Comparison of ENCODE assay signal across 15 cellular contexts in the genomic region with DNA sequence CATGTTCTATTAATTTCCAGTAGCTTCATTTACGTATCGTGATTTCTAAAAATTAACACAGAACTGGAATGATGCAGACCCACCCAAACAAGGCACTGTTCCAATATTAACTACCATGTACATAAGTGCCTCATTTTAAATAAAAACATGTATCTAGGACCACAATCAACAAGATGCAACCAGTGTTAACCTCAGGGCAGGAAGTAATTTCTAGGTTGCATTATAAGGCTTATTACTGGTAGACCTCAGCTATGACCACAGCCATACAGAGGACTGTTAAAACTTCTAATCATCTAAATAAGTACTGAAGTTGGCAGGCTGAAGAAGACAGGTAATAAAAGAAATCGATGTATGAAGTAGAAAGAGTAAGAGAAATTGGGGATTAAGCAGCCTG.
DNase-seq lines count a peak whose midpoint lies in the region; ATAC-seq and TF ChIP-seq lines count a peak whose summit lies in the region.
"Had no signal": no experiment of that assay in that cellular context is flagged by ENCODE, and none has a peak within 500 bp of the region (broad histone marks: within the 10 kb centered on the region; RNA-seq: fewer than 3 reads in every experiment).

No MANE protein-coding gene starts in this region.

- no peak overlapping the region for H3K27ac ChIP-seq in CD8-positive, alpha-beta memory T cell (ENCODE audit: low read depth, low read length)
- peak overlapping the region; percentile 71 to 86 (median 79) for H3K27ac ChIP-seq in tibial nerve
- H3K27ac ChIP-seq: HL-60 had no signal

- WGBS in tibial nerve, 2 donors = 61 to 72% methylated on average over 3 of the region's 3 CpGs

- peak overlapping the region in 6 of 7 donors; percentile 1 to 57 (median 37) for H3K4me3 Mint-ChIP-seq in CD8-positive, alpha-beta memory T cell
- peak overlapping the region; percentile 36 for H3K4me3 Mint-ChIP-seq in central memory CD8-positive, alpha-beta T cell
- H3K4me3 Mint-ChIP-seq in natural killer cell = peak overlapping the region; percentile 67
- H3K4me3 Mint-ChIP-seq: B cell; CD4-positive, alpha-beta T cell had no signal

- H3K27me3 Mint-ChIP-seq in CD8-positive, alpha-beta memory T cell = no peaks in the 10 kb centered on the region
- no peaks in the 10 kb centered on the region for H3K27me3 Mint-ChIP-seq in central memory CD8-positive, alpha-beta T cell
- H3K27me3 Mint-ChIP-seq in natural killer cell (ENCODE audit: low read depth in 2 of 2) = peaks cover 0 to 18% of the 10 kb centered on the region in 2 donors
- H3K27me3 Mint-ChIP-seq: B cell; CD4-positive, alpha-beta T cell had no signal

- CTCF ChIA-PET in CD8-positive, alpha-beta memory T cell (lab: Charles Lee) = no interaction called here

- no peak overlapping the region for H3K4me3 ChIP-seq in CD8-positive, alpha-beta memory T cell (ENCODE audit: low read length)
- H3K4me3 ChIP-seq in tibial nerve = no peak overlapping the region
- H3K4me3 ChIP-seq: HAP-1 had no signal

- H3K27ac Mint-ChIP-seq in CD8-positive, alpha-beta memory T cell = peak overlapping the region in 5 of 8 donors; percentile 31 to 73 (median 55)
- no peak overlapping the region for H3K27ac Mint-ChIP-seq in central memory CD8-positive, alpha-beta T cell (ENCODE audit: low read depth)
- peak overlapping the region; percentile 73 to 83 for H3K27ac Mint-ChIP-seq in natural killer cell
- H3K27ac Mint-ChIP-seq: B cell; CD4-positive, alpha-beta T cell had no signal

- peaks cover 28% of the 10 kb centered on the region for H3K36me3 ChIP-seq in CD8-positive, alpha-beta memory T cell (ENCODE audit: insufficient read depth, low read length)
- H3K36me3 ChIP-seq in tibial nerve = peaks cover 2 to 85% (median 7%) of the 10 kb centered on the region in 3 donors
- H3K36me3 ChIP-seq: HAP-1 had no signal

- POLR2A ChIA-PET in CD8-positive, alpha-beta memory T cell (lab: Charles Lee) = no interaction called here

- TF ChIP-seq CTCF in natural killer cell (IDR thresholded peaks at IDR 0.05) (no peak), tibial nerve (IDR thresholded peaks at IDR 0.05) (no peak)

- peak; percentile 87 for ATAC-seq in central memory CD8-positive, alpha-beta T cell (replicated peaks; ENCODE audit: extremely low read depth, poor library complexity, severe bottlenecking)
- ATAC-seq in natural killer cell = peak; percentile 72 to 79 (median 76)
- ATAC-seq in GM18517 (IDR thresholded peaks at IDR 0.05; ENCODE audit: unreplicated experiment) = no peak
- ATAC-seq in HG03039 (IDR thresholded peaks at IDR 0.05; ENCODE audit: unreplicated experiment) = no peak

- no peaks in the 10 kb centered on the region for H3K9me3 Mint-ChIP-seq in CD8-positive, alpha-beta memory T cell
- H3K9me3 Mint-ChIP-seq in central memory CD8-positive, alpha-beta T cell = no peaks in the 10 kb centered on the region
- no peaks in the 10 kb centered on the region for H3K9me3 Mint-ChIP-seq in natural killer cell
- H3K9me3 Mint-ChIP-seq: CD4-positive, alpha-beta T cell had no signal

- H3K4me1 Mint-ChIP-seq in CD8-positive, alpha-beta memory T cell = peaks cover 14 to 25% (median 20%) of the 10 kb centered on the region in 3 donors
- peaks cover 21% of the 10 kb centered on the region for H3K4me1 Mint-ChIP-seq in central memory CD8-positive, alpha-beta T cell
- peaks cover 35 to 49% of the 10 kb centered on the region in 2 donors for H3K4me1 Mint-ChIP-seq in natural killer cell
- H3K4me1 Mint-ChIP-seq: B cell had no signal

- intact Hi-C loops in natural killer cell (cut with micrococcal nuclease) = loop anchor here (1.0 to 5.0 kb wide), 2 partner anchors 40 to 224 kb away; no protein-coding TSS in a partner anchor

- H3K9me3 ChIP-seq in CD8-positive, alpha-beta memory T cell (ENCODE audit: low read length) = no peaks in the 10 kb centered on the region
- no peaks in the 10 kb centered on the region for H3K9me3 ChIP-seq in tibial nerve
- H3K9me3 ChIP-seq: HAP-1 had no signal

- peaks cover 24 to 93% (median 27%) of the 10 kb centered on the region in 3 donors for H3K36me3 Mint-ChIP-seq in CD8-positive, alpha-beta memory T cell
- H3K36me3 Mint-ChIP-seq in central memory CD8-positive, alpha-beta T cell (ENCODE audit: insufficient read depth) = peaks cover 34% of the 10 kb centered on the region
- H3K36me3 Mint-ChIP-seq in natural killer cell = peaks cover 20% of the 10 kb centered on the region

- H3K4me1 ChIP-seq in CD8-positive, alpha-beta memory T cell (ENCODE audit: insufficient read depth, low read length) = no peaks in the 10 kb centered on the region
- H3K4me1 ChIP-seq in tibial nerve = peaks cover 0 to 31% (median 0%) of the 10 kb centered on the region in 4 donors
- H3K4me1 ChIP-seq: HAP-1 had no signal

- no peaks in the 10 kb centered on the region for H3K27me3 ChIP-seq in CD8-positive, alpha-beta memory T cell (ENCODE audit: insufficient read depth, low read length, poor library complexity, severe bottlenecking)
- no peaks in the 10 kb centered on the region for H3K27me3 ChIP-seq in tibial nerve

- TF ChIP-seq POLR2A in tibial nerve (IDR thresholded peaks at IDR 0.05) = no peak

- peak in 1 of 5 donors; percentile 11 for DNase-seq in CD8-positive, alpha-beta memory T cell
- DNase-seq in central memory CD8-positive, alpha-beta T cell (ENCODE audit: low spot score in 2 of 2) = no peak
- DNase-seq in natural killer cell = no peak
- DNase-seq in tibial nerve (ENCODE audit: low spot score in 2 of 2) = no peak
- DNase-seq in stimulated activated naive CD4-positive, alpha-beta T cell (lab: John Stamatoyannopoulos, UW) = no peak
- DNase-seq: CD4-positive, alpha-beta T cell; COR-L47; DMS153; DMS79 treated with DMSO at 0.1 percent for 48 hours; EL had no signal

- no peak for TF ChIP-seq EP300 in tibial nerve (IDR thresholded peaks at IDR 0.05)

Comparison
In these comparisons a context has a peak if more than half of its experiments do, and no peak if none do; other contexts are left out.
1. ATAC-seq: peak in central memory CD8-positive, alpha-beta T cell (single experiment) and natural killer cell (3 of 3); none in GM18517 (single experiment) and HG03039 (single experiment).
2. Peak in every context shown above with its lines, with median percentiles within 50 percentile points of each other: H3K4me3 Mint-ChIP-seq.